ENCODE assay signal across 23 cellular contexts in genomic region chr14:101624579-101624978, GRCh38.
DNase-seq lines count a peak whose midpoint lies in the region; ATAC-seq and TF ChIP-seq lines count a peak whose summit lies in the region.
"Had no signal": no experiment of that assay in that cellular context is flagged by ENCODE, and none has a peak within 500 bp of the region (broad histone marks: within the 10 kb centered on the region; RNA-seq: fewer than 3 reads in every experiment).

No MANE protein-coding gene starts in this region.

- ATAC-seq in GM23338 (no peak), lower lobe of right lung (no peak)
- ATAC-seq: A549 had no signal

- H3K4me1 Mint-ChIP-seq in GM23338: peaks cover 17% of the 10 kb centered on the region

- H3K36me3 Mint-ChIP-seq in GM23338 (ENCODE audit: low read depth): no peaks in the 10 kb centered on the region; the same call in 2 of the 3 replicates

- H3K9me2 ChIP-seq in GM23338 (ENCODE audit: insufficient read depth): no peaks in the 10 kb centered on the region

- no peak for TF ChIP-seq EP300 in transverse colon (IDR thresholded peaks at IDR 0.05; ENCODE audit: low read depth)

- H3K9me3 ChIP-seq in mesodermal cell (ENCODE audit: control insufficient read depth, low read length): no peaks in the 10 kb centered on the region
- no peaks in the 10 kb centered on the region for H3K9me3 ChIP-seq in transverse colon
- H3K9me3 ChIP-seq in lower lobe of right lung: no peaks in the 10 kb centered on the region
- H3K9me3 ChIP-seq: A549 had no signal

- no peak overlapping the region for H3K4me2 ChIP-seq in GM23338
- H3K4me2 ChIP-seq: A549 had no signal

- H3K27me3 ChIP-seq in GM23338 (ENCODE audit: insufficient read depth): peaks cover 13% of the 10 kb centered on the region; the same call in 1 of the 2 replicates
- H3K27me3 ChIP-seq in transverse colon: no peaks in the 10 kb centered on the region
- peaks cover 8% of the 10 kb centered on the region for H3K27me3 ChIP-seq in lower lobe of right lung (ENCODE audit: low read depth)

- H3K27ac Mint-ChIP-seq in GM23338: no peak overlapping the region

- no peaks in the 10 kb centered on the region for H3F3A ChIP-seq in GM23338 (replicated peaks; ENCODE audit: low read depth)

- no peak overlapping the region for H3K4me3 Mint-ChIP-seq in GM23338

- H3K9me3 Mint-ChIP-seq in GM23338: no peaks in the 10 kb centered on the region; the same call in 2 of the 3 replicates

- H3K4me3 ChIP-seq in GM23338 (no peak overlapping the region), choroid plexus epithelial cell (ENCODE audit: low read depth, low read length) (no peak overlapping the region), mesodermal cell (ENCODE audit: extremely low read depth, insufficient read depth, low read length, poor library complexity, severe bottlenecking) (no peak overlapping the region), transverse colon (no peak overlapping the region), lower lobe of right lung (no peak overlapping the region)
- H3K4me3 ChIP-seq: A549 had no signal

- H3K4me1 ChIP-seq in GM23338 (ENCODE audit: insufficient read depth): peaks cover 2% of the 10 kb centered on the region; the same call in 1 of the 2 replicates
- H3K4me1 ChIP-seq in mesodermal cell (ENCODE audit: control insufficient read depth, insufficient read depth, low read length, poor library complexity, severe bottlenecking): peaks cover 5% of the 10 kb centered on the region
- H3K4me1 ChIP-seq in transverse colon: peaks cover 0 to 13% (median 7%) of the 10 kb centered on the region in 4 donors
- peaks cover 14% of the 10 kb centered on the region for H3K4me1 ChIP-seq in lower lobe of right lung

- WGBS in mesodermal cell (ENCODE audit: insufficient coverage in 2 of 2), 2 experiments: 47 to 67% methylated on average over 7 to 10 of the region's 10 CpGs
- WGBS in transverse colon (ENCODE audit: low coverage in 1 of 2), 2 donors: 84% methylated on average over 10 of the region's 10 CpGs; no CpG with 5 or more reads in 1 of the 2 donors

- no peak overlapping the region for H3K27ac ChIP-seq in GM23338 (ENCODE audit: low read depth)
- H3K27ac ChIP-seq in mesodermal cell (ENCODE audit: low read depth, low read length, severe bottlenecking): peak overlapping the region; percentile 30
- H3K27ac ChIP-seq in transverse colon: no peak overlapping the region
- no peak overlapping the region for H3K27ac ChIP-seq in lower lobe of right lung

- H4K20me1 ChIP-seq in GM23338 (replicated peaks; ENCODE audit: insufficient read depth): no peaks in the 10 kb centered on the region

- peak overlapping the region; percentile 95 for H2AFZ ChIP-seq in GM23338

- DNase-seq in GM23338 (ENCODE audit: low spot score) (no peak), choroid plexus epithelial cell (ENCODE audit: low read depth) (peak; percentile 2), posterior vena cava (ENCODE audit: low spot score) (peak; percentile 51), NCI-H1930 (lab: John Stamatoyannopoulos, UW) (no peak), transverse colon (no peak), NCI-H774 (lab: John Stamatoyannopoulos, UW) (no peak), lower lobe of right lung (no peak)
- DNase-seq: C1 segment of cervical spinal cord, DND-41, GDM1, IMR-90, Kasumi-1, MM.1S, NCI-H1092 treated with DMSO at 0.1 percent for 48 hours, NCI-H1694, NCI-H2107, NCI-H345, NCI-H526, OCI-M1, RPMI8226, SIG-M5 had no signal

- peaks cover 23% of the 10 kb centered on the region for H3K27me3 Mint-ChIP-seq in GM23338 (ENCODE audit: insufficient read depth, low read depth, poor library complexity)

- no peaks in the 10 kb centered on the region for H3K79me2 ChIP-seq in GM23338 (replicated peaks; ENCODE audit: insufficient read depth)

- in situ Hi-C loops in transverse colon (cut with MboI; ENCODE audit: low pct_ligation_motif_present in 1 of 4, low pct_unique_long_range_greater_than_20kb in 1 of 4, low sequenced_read_pairs in 3 of 4): no loop called here

- TF ChIP-seq CTCF in GM23338 (conservative IDR thresholded peaks at IDR 0.05; ENCODE audit: low read depth in 2 of 2) (no peak), choroid plexus epithelial cell (conservative IDR thresholded peaks at IDR 0.05; ENCODE audit: low read depth, low read length) (no peak), transverse colon (IDR thresholded peaks at IDR 0.05) (no peak), lower lobe of right lung (IDR thresholded peaks at IDR 0.05) (no peak)

- no peak for TF ChIP-seq POLR2A in transverse colon (IDR thresholded peaks at IDR 0.05)

- H3K36me3 ChIP-seq in GM23338 (ENCODE audit: insufficient read depth) (no peaks in the 10 kb centered on the region), mesodermal cell (ENCODE audit: control insufficient read depth, insufficient read depth, low read length) (no peaks in the 10 kb centered on the region), transverse colon (no peaks in the 10 kb centered on the region), lower lobe of right lung (no peaks in the 10 kb centered on the region)

- intact Hi-C loops in posterior vena cava (cut with DNase I) (no loop called here), transverse colon (cut with DNase I; ENCODE audit: low total_unique reads) (loop anchor here (10.0 kb wide), 1 partner anchor 1240 kb away; no protein-coding TSS in a partner anchor), lower lobe of right lung (cut with DNase I) (no loop called here)

TF ChIP-seq in GM23338, 12 proteins besides CTCF, POLR2A, EP300 and RAD21:
- TF ChIP-seq EZH2phosphoT487 (IDR thresholded peaks at IDR 0.05; ENCODE audit: unreplicated experiment) (no peak), CREB1 (CRISPR knock-in tag; IDR thresholded peaks at IDR 0.05; ENCODE audit: low read depth) (no peak), NANOG (IDR thresholded peaks at IDR 0.05; ENCODE audit: borderline replicate concordance) (no peak)
- TF ChIP-seq, protein P1, sequence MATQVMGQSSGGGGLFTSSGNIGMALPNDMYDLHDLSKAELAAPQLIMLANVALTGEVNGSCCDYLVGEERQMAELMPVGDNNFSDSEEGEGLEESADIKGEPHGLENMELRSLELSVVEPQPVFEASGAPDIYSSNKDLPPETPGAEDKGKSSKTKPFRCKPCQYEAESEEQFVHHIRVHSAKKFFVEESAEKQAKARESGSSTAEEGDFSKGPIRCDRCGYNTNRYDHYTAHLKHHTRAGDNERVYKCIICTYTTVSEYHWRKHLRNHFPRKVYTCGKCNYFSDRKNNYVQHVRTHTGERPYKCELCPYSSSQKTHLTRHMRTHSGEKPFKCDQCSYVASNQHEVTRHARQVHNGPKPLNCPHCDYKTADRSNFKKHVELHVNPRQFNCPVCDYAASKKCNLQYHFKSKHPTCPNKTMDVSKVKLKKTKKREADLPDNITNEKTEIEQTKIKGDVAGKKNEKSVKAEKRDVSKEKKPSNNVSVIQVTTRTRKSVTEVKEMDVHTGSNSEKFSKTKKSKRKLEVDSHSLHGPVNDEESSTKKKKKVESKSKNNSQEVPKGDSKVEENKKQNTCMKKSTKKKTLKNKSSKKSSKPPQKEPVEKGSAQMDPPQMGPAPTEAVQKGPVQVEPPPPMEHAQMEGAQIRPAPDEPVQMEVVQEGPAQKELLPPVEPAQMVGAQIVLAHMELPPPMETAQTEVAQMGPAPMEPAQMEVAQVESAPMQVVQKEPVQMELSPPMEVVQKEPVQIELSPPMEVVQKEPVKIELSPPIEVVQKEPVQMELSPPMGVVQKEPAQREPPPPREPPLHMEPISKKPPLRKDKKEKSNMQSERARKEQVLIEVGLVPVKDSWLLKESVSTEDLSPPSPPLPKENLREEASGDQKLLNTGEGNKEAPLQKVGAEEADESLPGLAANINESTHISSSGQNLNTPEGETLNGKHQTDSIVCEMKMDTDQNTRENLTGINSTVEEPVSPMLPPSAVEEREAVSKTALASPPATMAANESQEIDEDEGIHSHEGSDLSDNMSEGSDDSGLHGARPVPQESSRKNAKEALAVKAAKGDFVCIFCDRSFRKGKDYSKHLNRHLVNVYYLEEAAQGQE (IDR thresholded peaks at IDR 0.05; ENCODE audit: unreplicated experiment): no peak

Comparison
In these comparisons a context has a peak if more than half of its experiments do, and no peak if none do; other contexts are left out.
1. DNase-seq: peak in choroid plexus epithelial cell (single experiment) and posterior vena cava (single experiment); none in GM23338 (single experiment), NCI-H1930 (0 of 2), transverse colon (single experiment), NCI-H774 (single experiment) and lower lobe of right lung (single experiment).